ENCODE assay signal across 16 cellular contexts in the genomic region with DNA sequence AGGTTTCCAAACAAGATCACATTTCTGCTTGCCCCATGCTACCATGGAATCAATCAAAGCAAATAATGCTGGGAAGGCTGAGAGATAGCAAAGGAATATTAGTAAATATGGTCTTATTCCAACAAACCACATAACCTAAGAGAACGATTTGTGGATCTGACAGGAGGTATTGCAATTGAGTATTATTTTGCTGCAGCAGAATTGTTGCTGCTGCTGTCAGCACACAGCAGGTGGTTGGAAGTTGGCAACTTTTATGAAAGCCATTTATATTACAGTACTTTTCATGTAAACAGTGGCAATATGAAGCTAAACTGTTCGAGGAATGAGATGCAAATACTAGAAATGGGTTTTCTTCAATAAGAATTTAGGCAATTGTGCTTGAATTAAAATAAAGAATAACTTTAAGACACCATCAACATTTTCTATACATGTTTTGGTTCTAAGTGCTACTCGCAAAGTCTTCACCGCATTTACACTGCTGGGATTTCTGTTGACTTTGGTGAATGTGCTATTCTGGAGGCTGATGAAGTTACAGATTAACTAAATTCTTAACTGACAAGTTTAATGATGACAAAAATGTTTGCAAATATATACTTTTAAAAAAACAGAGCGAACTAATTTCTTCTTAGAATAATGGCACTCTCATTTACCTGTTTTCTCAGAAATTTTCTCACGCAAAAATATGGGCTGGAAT.
DNase-seq lines count a peak whose midpoint lies in the region; ATAC-seq and TF ChIP-seq lines count a peak whose summit lies in the region.
"Had no signal": no experiment of that assay in that cellular context is flagged by ENCODE, and none has a peak within 500 bp of the region (broad histone marks: within the 10 kb centered on the region; RNA-seq: fewer than 3 reads in every experiment).

No MANE protein-coding gene starts in this region.

- DNase-seq in DMS53 (lab: John Stamatoyannopoulos, UW) (peak; percentile 27), DMS53 treated with DMSO at 0.1 percent for 48 hours (lab: John Stamatoyannopoulos, UW; ENCODE audit: unreplicated experiment) (no peak), hepatocyte (ENCODE audit: low spot score) (no peak), renal cortical epithelial cell (ENCODE audit: low read depth) (peak; percentile 3), left cardiac atrium (no peak)
- DNase-seq in T-helper 2 cell treated with Interferon-gamma antibody and Interleukin-4, amounts not matched to agents 5 μg/mL and 100 μg/mL, for 36 hours (ENCODE audit: low spot score): no peak
- DNase-seq: C1 segment of cervical spinal cord; Calu3; CD4-positive, alpha-beta memory T cell; COR-L47; DND-41; GOT3; HFFc6 had no signal

- H4K20me1 ChIP-seq in hepatocyte (ENCODE audit: insufficient read depth, poor library complexity, severe bottlenecking): no peaks in the 10 kb centered on the region
- no peaks in the 10 kb centered on the region for H4K20me1 ChIP-seq in neural cell (ENCODE audit: insufficient read depth)

- ATAC-seq in left cardiac atrium (no peak), GM21526 (IDR thresholded peaks at IDR 0.05; ENCODE audit: low FRiP score, unreplicated experiment) (no peak)

- peaks cover 7% of the 10 kb centered on the region for H3K4me1 ChIP-seq in hepatocyte (ENCODE audit: insufficient read depth)
- H3K4me1 ChIP-seq: HAP-1 had no signal

- no peaks in the 10 kb centered on the region for H3F3A ChIP-seq in neural cell (ENCODE audit: insufficient read depth, low read length, poor library complexity, severe bottlenecking)

- no peak overlapping the region for H3K27ac ChIP-seq in hepatocyte
- no peak overlapping the region for H3K27ac ChIP-seq in neural cell (ENCODE audit: low read length)

- 62% methylated on average over 6 of the region's 6 CpGs for WGBS in hepatocyte (ENCODE audit: low lambda C conversion rate, missing lambda C conversion rate)

- peak; percentile 28 for TF ChIP-seq RAD21 in neural cell (conservative IDR thresholded peaks at IDR 0.05)

- no peaks in the 10 kb centered on the region for H3K9me3 ChIP-seq in hepatocyte (ENCODE audit: low read depth)
- no peaks in the 10 kb centered on the region for H3K9me3 ChIP-seq in neural cell (ENCODE audit: low read length)
- H3K9me3 ChIP-seq: HAP-1 had no signal

- TF ChIP-seq EP300 in neural cell (conservative IDR thresholded peaks at IDR 0.05; ENCODE audit: poor library complexity, severe bottlenecking): peak; percentile 71

- H3K4me3 ChIP-seq in hepatocyte: no peak overlapping the region
- no peak overlapping the region for H3K4me3 ChIP-seq in neural cell (ENCODE audit: low read length)
- H3K4me3 ChIP-seq: HAP-1 had no signal

- intact Hi-C loops in left cardiac atrium (cut with DNase I): no loop called here

- H3K4me3 Mint-ChIP-seq in T-helper 2 cell treated with Interferon-gamma antibody and Interleukin-4, amounts not matched to agents 5 μg/mL and 100 μg/mL, for 36 hours: no peak overlapping the region
- H3K4me3 Mint-ChIP-seq: CD4-positive, alpha-beta memory T cell; HFFc6 had no signal

- H3K4me2 ChIP-seq in hepatocyte (peak overlapping the region; percentile 47), neural cell (ENCODE audit: low read length) (no peak overlapping the region)

- no peak for TF ChIP-seq CTCF in hepatocyte (IDR thresholded peaks at IDR 0.05; ENCODE audit: poor library complexity)
- no peak for TF ChIP-seq CTCF in neural cell (IDR thresholded peaks at IDR 0.05; ENCODE audit: poor library complexity, severe bottlenecking)

- no peaks in the 10 kb centered on the region for H3K36me3 Mint-ChIP-seq in T-helper 2 cell treated with Interferon-gamma antibody and Interleukin-4, amounts not matched to agents 5 μg/mL and 100 μg/mL, for 36 hours (ENCODE audit: low read depth)
- H3K36me3 Mint-ChIP-seq: CD4-positive, alpha-beta memory T cell had no signal

- no peak overlapping the region for H3K9ac ChIP-seq in neural cell (ENCODE audit: low read length)

- no peak overlapping the region for H3K27ac Mint-ChIP-seq in T-helper 2 cell treated with Interferon-gamma antibody and Interleukin-4, amounts not matched to agents 5 μg/mL and 100 μg/mL, for 36 hours
- H3K27ac Mint-ChIP-seq: CD4-positive, alpha-beta memory T cell; HFFc6 had no signal

- no peaks in the 10 kb centered on the region for H3K27me3 Mint-ChIP-seq in T-helper 2 cell treated with Interferon-gamma antibody and Interleukin-4, amounts not matched to agents 5 μg/mL and 100 μg/mL, for 36 hours (ENCODE audit: low read depth)
- H3K27me3 Mint-ChIP-seq: CD4-positive, alpha-beta memory T cell had no signal

- H2AFZ ChIP-seq in hepatocyte (no peak overlapping the region), neural cell (ENCODE audit: low read depth, low read length) (no peak overlapping the region)

- H3K9me3 Mint-ChIP-seq in T-helper 2 cell treated with Interferon-gamma antibody and Interleukin-4, amounts not matched to agents 5 μg/mL and 100 μg/mL, for 36 hours: peaks cover 21% of the 10 kb centered on the region

- H3K36me3 ChIP-seq in hepatocyte (replicated peaks; ENCODE audit: insufficient read depth, low read depth): no peaks in the 10 kb centered on the region
- no peaks in the 10 kb centered on the region for H3K36me3 ChIP-seq in neural cell (ENCODE audit: insufficient read depth, low read length)
- H3K36me3 ChIP-seq: HAP-1 had no signal

- H3K79me2 ChIP-seq in hepatocyte (no peaks in the 10 kb centered on the region), neural cell (replicated peaks; ENCODE audit: insufficient read depth, low read length) (no peaks in the 10 kb centered on the region)

- H3K27me3 ChIP-seq in hepatocyte (no peaks in the 10 kb centered on the region), neural cell (ENCODE audit: insufficient read depth, low read depth, low read length) (no peaks in the 10 kb centered on the region)

- no peaks in the 10 kb centered on the region for H3K4me1 Mint-ChIP-seq in T-helper 2 cell treated with Interferon-gamma antibody and Interleukin-4, amounts not matched to agents 5 μg/mL and 100 μg/mL, for 36 hours (ENCODE audit: low read depth)
- H3K4me1 Mint-ChIP-seq: CD4-positive, alpha-beta memory T cell had no signal

- H3K9me2 ChIP-seq in hepatocyte (replicated peaks; ENCODE audit: insufficient read depth): no peaks in the 10 kb centered on the region
- no peaks in the 10 kb centered on the region for H3K9me2 ChIP-seq in neural cell (ENCODE audit: insufficient read depth, low read length)

TF ChIP-seq in neural cell, 6 proteins besides CTCF, POLR2A, EP300 and RAD21:
- peak; percentile 82 for TF ChIP-seq POLR2AphosphoS5 (IDR thresholded peaks at IDR 0.05)
- no peak for TF ChIP-seq EZH2 (IDR thresholded peaks at IDR 0.05; ENCODE audit: borderline replicate concordance, insufficient read depth, low read length, poor library complexity, severe bottlenecking)
- TF ChIP-seq SMC3 (conservative IDR thresholded peaks at IDR 0.05; ENCODE audit: poor library complexity): no peak

Comparison
In these comparisons a context has a peak if more than half of its experiments do, and no peak if none do; other contexts are left out.
1. DNase-seq: peak in DMS53 (single experiment) and renal cortical epithelial cell (single experiment); none in DMS53 treated with DMSO at 0.1 percent for 48 hours (single experiment), hepatocyte (single experiment), T-helper 2 cell treated with Interferon-gamma antibody and Interleukin-4, amounts not matched to agents 5 μg/mL and 100 μg/mL, for 36 hours (single experiment) and left cardiac atrium (single experiment).